17 cellular contexts compared by ENCODE assay signal in genomic region chr1:52204696-52205095, GRCh38.
DNase-seq lines count a peak whose midpoint lies in the region; ATAC-seq and TF ChIP-seq lines count a peak whose summit lies in the region.
"Had no signal": no experiment of that assay in that cellular context is flagged by ENCODE, and none has a peak within 500 bp of the region (broad histone marks: within the 10 kb centered on the region; RNA-seq: fewer than 3 reads in every experiment).

No MANE protein-coding gene starts in this region.

- no peak overlapping the region for H3K27ac Mint-ChIP-seq in activated CD4-positive, alpha-beta memory T cell treated with anti-CD3 and anti-CD28 coated beads for 36 hours
- H3K27ac Mint-ChIP-seq in activated CD4-positive, alpha-beta memory T cell treated with anti-CD3 and anti-CD28 coated beads, Interleukin-2, amount 10 ng/mL, durations not matched to agents 7 days and 5 days, result no peak overlapping the region
- H3K27ac Mint-ChIP-seq in activated T-helper 17 cell treated with anti-CD3 and anti-CD28 coated beads, Interleukin-2, amount 50 U/mL, for 72 hours, result peak overlapping the region; percentile 50
- H3K27ac Mint-ChIP-seq in neural crest cell (ENCODE audit: unreplicated experiment), result peak overlapping the region; percentile 12

- peaks cover 6% of the 10 kb centered on the region for H3K9me3 Mint-ChIP-seq in activated CD4-positive, alpha-beta memory T cell treated with anti-CD3 and anti-CD28 coated beads for 36 hours
- H3K9me3 Mint-ChIP-seq in activated CD4-positive, alpha-beta memory T cell treated with anti-CD3 and anti-CD28 coated beads, Interleukin-2, amount 10 ng/mL, durations not matched to agents 7 days and 5 days, result peaks cover 3% of the 10 kb centered on the region
- peaks cover 3% of the 10 kb centered on the region for H3K9me3 Mint-ChIP-seq in activated T-helper 17 cell treated with anti-CD3 and anti-CD28 coated beads, Interleukin-2, amount 50 U/mL, for 72 hours
- peaks cover 2% of the 10 kb centered on the region for H3K9me3 Mint-ChIP-seq in neural crest cell

- no peak overlapping the region for H3K4me3 Mint-ChIP-seq in activated CD4-positive, alpha-beta memory T cell treated with anti-CD3 and anti-CD28 coated beads for 36 hours
- no peak overlapping the region for H3K4me3 Mint-ChIP-seq in activated CD4-positive, alpha-beta memory T cell treated with anti-CD3 and anti-CD28 coated beads, Interleukin-2, amount 10 ng/mL, durations not matched to agents 7 days and 5 days
- H3K4me3 Mint-ChIP-seq in activated T-helper 17 cell treated with anti-CD3 and anti-CD28 coated beads, Interleukin-2, amount 50 U/mL, for 72 hours, result peak overlapping the region; percentile 53
- no peak overlapping the region for H3K4me3 Mint-ChIP-seq in neural crest cell

- peaks cover 11% of the 10 kb centered on the region for H3K4me1 Mint-ChIP-seq in activated CD4-positive, alpha-beta memory T cell treated with anti-CD3 and anti-CD28 coated beads for 36 hours (ENCODE audit: low read depth)
- no peaks in the 10 kb centered on the region for H3K4me1 Mint-ChIP-seq in activated CD4-positive, alpha-beta memory T cell treated with anti-CD3 and anti-CD28 coated beads, Interleukin-2, amount 10 ng/mL, durations not matched to agents 7 days and 5 days
- peaks cover 18% of the 10 kb centered on the region for H3K4me1 Mint-ChIP-seq in activated T-helper 17 cell treated with anti-CD3 and anti-CD28 coated beads, Interleukin-2, amount 50 U/mL, for 72 hours
- no peaks in the 10 kb centered on the region for H3K4me1 Mint-ChIP-seq in neural crest cell

- in situ Hi-C loops in GM13977 (cut with MboI; ENCODE audit: low pct_unique_long_range_greater_than_20kb, low sequenced_read_pairs, unreplicated experiment), result no loop called here

- POLR2A ChIA-PET in activated CD4-positive, alpha-beta memory T cell treated with anti-CD3 and anti-CD28 coated beads for 36 hours (lab: Charles Lee), result no interaction called here
- POLR2A ChIA-PET in activated CD4-positive, alpha-beta memory T cell treated with anti-CD3 and anti-CD28 coated beads, Interleukin-2, amount 10 ng/mL, durations not matched to agents 7 days and 5 days (lab: Charles Lee), result interaction anchor here (1.1 kb wide), 1 partner anchor 36 kb away, joined by 3 read pairs; no protein-coding TSS in a partner anchor

- peaks cover 5% of the 10 kb centered on the region for H3K36me3 Mint-ChIP-seq in activated CD4-positive, alpha-beta memory T cell treated with anti-CD3 and anti-CD28 coated beads for 36 hours
- no peaks in the 10 kb centered on the region for H3K36me3 Mint-ChIP-seq in activated CD4-positive, alpha-beta memory T cell treated with anti-CD3 and anti-CD28 coated beads, Interleukin-2, amount 10 ng/mL, durations not matched to agents 7 days and 5 days (ENCODE audit: low read depth)
- no peaks in the 10 kb centered on the region for H3K36me3 Mint-ChIP-seq in activated T-helper 17 cell treated with anti-CD3 and anti-CD28 coated beads, Interleukin-2, amount 50 U/mL, for 72 hours (ENCODE audit: low read depth)
- peaks cover 9% of the 10 kb centered on the region for H3K36me3 Mint-ChIP-seq in neural crest cell (ENCODE audit: low read depth)

- TF ChIP-seq CTCF in GM13977 (IDR thresholded peaks at IDR 0.05; ENCODE audit: extremely low read depth, insufficient read depth, missing control alignments) (no peak), neural crest cell (conservative IDR thresholded peaks at IDR 0.05) (no peak)

- ATAC-seq in activated T-helper 17 cell treated with anti-CD3 and anti-CD28 coated beads, Interleukin-2, amount 50 U/mL, for 72 hours (replicated peaks), result peak; percentile 43

- intact Hi-C loops in activated CD4-positive, alpha-beta memory T cell treated with anti-CD3 and anti-CD28 coated beads for 36 hours (cut with micrococcal nuclease), result no loop called here

- CTCF ChIA-PET in activated CD4-positive, alpha-beta memory T cell treated with anti-CD3 and anti-CD28 coated beads for 36 hours (lab: Charles Lee), result interaction anchor here (0.5 kb wide), 1 partner anchor 163 kb away, joined by 3 read pairs; no protein-coding TSS in a partner anchor
- CTCF ChIA-PET in activated CD4-positive, alpha-beta memory T cell treated with anti-CD3 and anti-CD28 coated beads, Interleukin-2, amount 10 ng/mL, durations not matched to agents 7 days and 5 days (lab: Charles Lee), result no interaction called here

- no peaks in the 10 kb centered on the region for H3K27me3 Mint-ChIP-seq in activated CD4-positive, alpha-beta memory T cell treated with anti-CD3 and anti-CD28 coated beads for 36 hours
- H3K27me3 Mint-ChIP-seq in activated CD4-positive, alpha-beta memory T cell treated with anti-CD3 and anti-CD28 coated beads, Interleukin-2, amount 10 ng/mL, durations not matched to agents 7 days and 5 days, result no peaks in the 10 kb centered on the region
- no peaks in the 10 kb centered on the region for H3K27me3 Mint-ChIP-seq in activated T-helper 17 cell treated with anti-CD3 and anti-CD28 coated beads, Interleukin-2, amount 50 U/mL, for 72 hours
- H3K27me3 Mint-ChIP-seq in neural crest cell (ENCODE audit: low read depth), result no peaks in the 10 kb centered on the region

- peak; percentile 10 for DNase-seq in activated CD4-positive, alpha-beta memory T cell treated with anti-CD3 and anti-CD28 coated beads for 36 hours
- DNase-seq in activated CD4-positive, alpha-beta memory T cell treated with anti-CD3 and anti-CD28 coated beads, Interleukin-2, amount 10 ng/mL, durations not matched to agents 7 days and 5 days, result no peak
- DNase-seq in GM13977 (ENCODE audit: low spot score) (peak; percentile 19), neural crest cell (ENCODE audit: low read depth, low spot score) (no peak), COLO668 (lab: John Stamatoyannopoulos, UW; ENCODE audit: unreplicated experiment) (no peak), GM19238 (ENCODE audit: insufficient read length, low spot score) (no peak)
- no peak for DNase-seq in activated CD8-positive, alpha-beta memory T cell treated with anti-CD3 and anti-CD28 coated beads, Interleukin-2, amount 50 U/mL, for 48 hours
- DNase-seq: 8988T, Caco-2, DMS53, H7, NCI-H146, NCI-H2107, PC-9, Right ventricle myocardium superior, SK-N-SH had no signal

Comparison
In these comparisons a context has a peak if more than half of its experiments do, and no peak if none do; other contexts are left out.
1. DNase-seq: peak in activated CD4-positive, alpha-beta memory T cell treated with anti-CD3 and anti-CD28 coated beads for 36 hours (single experiment) and GM13977 (single experiment); none in activated CD4-positive, alpha-beta memory T cell treated with anti-CD3 and anti-CD28 coated beads, Interleukin-2, amount 10 ng/mL, durations not matched to agents 7 days and 5 days (single experiment), neural crest cell (single experiment), activated CD8-positive, alpha-beta memory T cell treated with anti-CD3 and anti-CD28 coated beads, Interleukin-2, amount 50 U/mL, for 48 hours (single experiment), COLO668 (single experiment) and GM19238 (single experiment).
2. H3K27ac Mint-ChIP-seq: peak in activated T-helper 17 cell treated with anti-CD3 and anti-CD28 coated beads, Interleukin-2, amount 50 U/mL, for 72 hours (single experiment) and neural crest cell (single experiment); none in activated CD4-positive, alpha-beta memory T cell treated with anti-CD3 and anti-CD28 coated beads for 36 hours (single experiment) and activated CD4-positive, alpha-beta memory T cell treated with anti-CD3 and anti-CD28 coated beads, Interleukin-2, amount 10 ng/mL, durations not matched to agents 7 days and 5 days (single experiment).